ENCODE assay signal across 1 cellular context in the genomic region with DNA sequence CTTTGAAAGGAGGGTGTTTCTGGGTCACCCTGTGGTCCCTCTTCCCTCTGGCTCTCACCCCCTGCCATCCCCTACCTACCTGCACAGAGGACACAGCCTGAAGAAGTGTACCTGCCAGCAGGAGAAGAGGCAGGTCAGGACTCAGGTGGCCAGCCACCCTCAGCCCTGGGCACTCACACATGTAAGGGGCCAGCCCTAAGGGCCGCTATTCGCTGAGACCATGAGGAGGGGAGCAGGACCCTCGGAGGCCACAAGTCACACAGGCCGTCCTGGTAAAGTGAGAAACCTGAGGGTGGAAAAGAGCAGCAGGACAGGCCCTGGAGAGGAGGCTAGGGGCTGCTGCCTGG.
TF ChIP-seq lines count a peak whose summit lies in the region.

No MANE protein-coding gene starts in this region.

TF ChIP-seq in liver, 16 proteins besides CTCF, POLR2A, EP300 and RAD21 (continued from another document):
- no peak for TF ChIP-seq HNF4G (IDR thresholded peaks at IDR 0.05)
- TF ChIP-seq, protein P1, sequence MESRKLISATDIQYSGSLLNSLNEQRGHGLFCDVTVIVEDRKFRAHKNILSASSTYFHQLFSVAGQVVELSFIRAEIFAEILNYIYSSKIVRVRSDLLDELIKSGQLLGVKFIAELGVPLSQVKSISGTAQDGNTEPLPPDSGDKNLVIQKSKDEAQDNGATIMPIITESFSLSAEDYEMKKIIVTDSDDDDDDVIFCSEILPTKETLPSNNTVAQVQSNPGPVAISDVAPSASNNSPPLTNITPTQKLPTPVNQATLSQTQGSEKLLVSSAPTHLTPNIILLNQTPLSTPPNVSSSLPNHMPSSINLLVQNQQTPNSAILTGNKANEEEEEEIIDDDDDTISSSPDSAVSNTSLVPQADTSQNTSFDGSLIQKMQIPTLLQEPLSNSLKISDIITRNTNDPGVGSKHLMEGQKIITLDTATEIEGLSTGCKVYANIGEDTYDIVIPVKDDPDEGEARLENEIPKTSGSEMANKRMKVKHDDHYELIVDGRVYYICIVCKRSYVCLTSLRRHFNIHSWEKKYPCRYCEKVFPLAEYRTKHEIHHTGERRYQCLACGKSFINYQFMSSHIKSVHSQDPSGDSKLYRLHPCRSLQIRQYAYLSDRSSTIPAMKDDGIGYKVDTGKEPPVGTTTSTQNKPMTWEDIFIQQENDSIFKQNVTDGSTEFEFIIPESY (IDR thresholded peaks at IDR 0.05), result no peak
- no peak for TF ChIP-seq YY1 (IDR thresholded peaks at IDR 0.05)
- no peak for TF ChIP-seq FOXA2 (IDR thresholded peaks at IDR 0.05)
